In genomic region chr6:81853975-81854374, GRCh38 we compare ENCODE assay signal across 9 cellular contexts.
"Had no signal": no experiment of that assay in that cellular context is flagged by ENCODE, and none has a peak within 500 bp of the region (broad histone marks: within the 10 kb centered on the region; RNA-seq: fewer than 3 reads in every experiment).

No MANE protein-coding gene starts in this region.

- ATAC-seq: HCT116 had no signal

- H3K4me1 ChIP-seq: HAP-1 had no signal

- H3K9me3 ChIP-seq: HAP-1 had no signal

- H3K36me3 ChIP-seq: HAP-1 had no signal

- FAIRE-seq: HTR-8/SVneo had no signal

- H3K27ac Mint-ChIP-seq: HFFc6, IgD-negative memory B cell had no signal

- H3K9me3 Mint-ChIP-seq: HFFc6, IgD-negative memory B cell had no signal

- H3K4me3 Mint-ChIP-seq: HFFc6, IgD-negative memory B cell had no signal

- DNase-seq: GM23248, GOT3, H7, HFFc6, KBM-7 had no signal

- H3K4me1 Mint-ChIP-seq: IgD-negative memory B cell had no signal

- H3K27ac ChIP-seq: GM23248 had no signal

- H3K36me3 Mint-ChIP-seq: IgD-negative memory B cell had no signal

- H2AFZ ChIP-seq: GM23248 had no signal

- H3K9ac ChIP-seq: GM23248 had no signal

- H3K4me3 ChIP-seq: GM23248, HAP-1 had no signal
